Comparison of ENCODE assay signal across 28 cellular contexts in genomic region chr7:78080241-78080640, GRCh38.
"Had no signal": no experiment of that assay in that cellular context is flagged by ENCODE, and none has a peak within 500 bp of the region (broad histone marks: within the 10 kb centered on the region; RNA-seq: fewer than 3 reads in every experiment).

No MANE protein-coding gene starts in this region.

- H3K9ac ChIP-seq: parathyroid adenoma had no signal

- H3K27me3 ChIP-seq: cardiac muscle cell, gastroesophageal sphincter, sigmoid colon, tibial nerve had no signal

- H2AFZ ChIP-seq: parathyroid adenoma had no signal

- H3K9me3 ChIP-seq: gastroesophageal sphincter, psoas muscle, sigmoid colon, tibial nerve had no signal

- H3K4me3 Mint-ChIP-seq: activated CD4-positive, alpha-beta memory T cell treated with anti-CD3 and anti-CD28 coated beads for 36 hours; activated CD4-positive, alpha-beta T cell treated with anti-CD3 and anti-CD28 coated beads, Interleukin-2, amount 10 ng/mL, durations not matched to agents 24 days and 14 days; activated T-cell treated with anti-CD3 and anti-CD28 coated beads, Interleukin-2, amount 50 U/mL, for 24 hours; brain; effector memory CD8-positive, alpha-beta T cell; immature natural killer cell; naive thymus-derived CD8-positive, alpha-beta T cell; neural crest cell; T-helper 1 cell treated with Interleukin-12 subunit alpha and Interleukin-12 subunit beta and Interleukin-4 antibody, amounts not matched to agents 30 μg/mL and 1 μg/mL, for 36 hours had no signal

- H3K27me3 Mint-ChIP-seq: brain had no signal

- H3K27ac ChIP-seq: cardiac muscle cell, coronary artery, gastroesophageal sphincter, parathyroid adenoma, psoas muscle, sigmoid colon, tibial nerve, VCaP had no signal

- H3K36me3 ChIP-seq: cardiac muscle cell, gastroesophageal sphincter, sigmoid colon, tibial nerve had no signal

- H3K4me3 ChIP-seq: cardiac muscle cell, coronary artery, gastroesophageal sphincter, psoas muscle, sigmoid colon, tibial nerve had no signal

- DNase-seq: activated CD4-positive, alpha-beta memory T cell treated with anti-CD3 and anti-CD28 coated beads for 36 hours; activated CD4-positive, alpha-beta T cell treated with anti-CD3 and anti-CD28 coated beads, Interleukin-2, amount 10 ng/mL, durations not matched to agents 24 days and 14 days; activated CD4-positive, CD25-positive, alpha-beta regulatory T cell treated with anti-CD3 and anti-CD28 coated beads, Interleukin-2, amount 50 U/mL, for 72 hours; activated CD8-positive, alpha-beta memory T cell treated with anti-CD3 and anti-CD28 coated beads, Interleukin-2, amount 50 U/mL, for 48 hours; activated gamma-delta T cell; activated naive CD4-positive, alpha-beta T cell treated with anti-CD3 and anti-CD28 coated beads, Interleukin-2, amount 50 U/mL, for 16 hours; activated T-cell treated with anti-CD3 and anti-CD28 coated beads, Interleukin-2, amount 50 U/mL, for 24 hours; effector memory CD8-positive, alpha-beta T cell; erythroblast; immature natural killer cell; naive thymus-derived CD8-positive, alpha-beta T cell; occipital lobe; psoas muscle; sigmoid colon; small intestine; stimulated activated CD4-positive, alpha-beta T cell treated with anti-CD3 and anti-CD28 coated beads, Interleukin-1b, Interleukin-23, amount 100 ng/mL, for 48 hours; stimulated activated naive CD4-positive, alpha-beta T cell; SW 1271; T-helper 9 cell had no signal

- H3K9me3 Mint-ChIP-seq: activated CD4-positive, alpha-beta memory T cell treated with anti-CD3 and anti-CD28 coated beads for 36 hours; activated CD4-positive, alpha-beta T cell treated with anti-CD3 and anti-CD28 coated beads, Interleukin-2, amount 10 ng/mL, durations not matched to agents 24 days and 14 days; activated T-cell treated with anti-CD3 and anti-CD28 coated beads, Interleukin-2, amount 50 U/mL, for 24 hours; brain; effector memory CD8-positive, alpha-beta T cell; immature natural killer cell; naive thymus-derived CD8-positive, alpha-beta T cell; neural crest cell; T-helper 1 cell treated with Interleukin-12 subunit alpha and Interleukin-12 subunit beta and Interleukin-4 antibody, amounts not matched to agents 30 μg/mL and 1 μg/mL, for 36 hours had no signal

- H3K4me1 ChIP-seq: gastroesophageal sphincter, parathyroid adenoma, psoas muscle, sigmoid colon, tibial nerve had no signal

- H3K4me1 Mint-ChIP-seq: activated CD4-positive, alpha-beta T cell treated with anti-CD3 and anti-CD28 coated beads, Interleukin-2, amount 10 ng/mL, durations not matched to agents 24 days and 14 days; immature natural killer cell; naive thymus-derived CD8-positive, alpha-beta T cell; neural crest cell had no signal

- H3K36me3 Mint-ChIP-seq: activated CD4-positive, alpha-beta memory T cell treated with anti-CD3 and anti-CD28 coated beads for 36 hours; brain; immature natural killer cell; naive thymus-derived CD8-positive, alpha-beta T cell had no signal

- H3K79me2 ChIP-seq: parathyroid adenoma had no signal

- H3K27ac Mint-ChIP-seq: activated CD4-positive, alpha-beta memory T cell treated with anti-CD3 and anti-CD28 coated beads for 36 hours; activated CD4-positive, alpha-beta T cell treated with anti-CD3 and anti-CD28 coated beads, Interleukin-2, amount 10 ng/mL, durations not matched to agents 24 days and 14 days; activated T-cell treated with anti-CD3 and anti-CD28 coated beads, Interleukin-2, amount 50 U/mL, for 24 hours; effector memory CD8-positive, alpha-beta T cell; immature natural killer cell; naive thymus-derived CD8-positive, alpha-beta T cell; T-helper 1 cell treated with Interleukin-12 subunit alpha and Interleukin-12 subunit beta and Interleukin-4 antibody, amounts not matched to agents 30 μg/mL and 1 μg/mL, for 36 hours had no signal
